ENCODE assay signal across 13 cellular contexts in the genomic region with DNA sequence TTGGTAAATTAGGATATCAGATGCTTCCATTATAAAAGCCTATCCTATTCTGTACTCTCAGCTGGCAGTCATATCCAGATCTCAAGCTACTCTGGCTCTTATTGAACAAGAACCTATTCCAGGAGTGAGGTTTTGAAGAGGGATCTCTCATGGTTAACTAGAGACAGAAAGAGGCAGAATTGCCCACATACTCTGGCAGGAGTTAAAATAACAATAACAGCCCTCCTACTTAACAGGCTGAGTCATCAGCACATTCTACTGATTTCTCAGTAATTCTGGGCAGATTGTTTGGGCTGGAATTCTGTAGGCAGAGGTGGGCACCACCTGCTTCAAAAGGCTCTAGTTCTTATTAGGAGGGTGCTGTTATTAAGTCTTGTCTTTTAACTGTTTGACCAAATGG.
A peak's percentile ranks its signal among the peaks of the same experiment; 100 is the strongest.
DNase-seq lines count a peak whose midpoint lies in the region; ATAC-seq and TF ChIP-seq lines count a peak whose summit lies in the region.
"Had no signal": no experiment of that assay in that cellular context is flagged by ENCODE, and none has a peak within 500 bp of the region (broad histone marks: within the 10 kb centered on the region; RNA-seq: fewer than 3 reads in every experiment).

No MANE protein-coding gene starts in this region.

- H3K9me3 Mint-ChIP-seq in nephron: no peaks in the 10 kb centered on the region
- no peaks in the 10 kb centered on the region for H3K9me3 Mint-ChIP-seq in endothelial cell (ENCODE audit: unreplicated experiment)
- H3K9me3 Mint-ChIP-seq: activated CD8-positive, alpha-beta T cell treated with anti-CD3 and anti-CD28 coated beads for 36 hours; CD4-positive, alpha-beta T cell had no signal

- peak overlapping the region; percentile 20 to 84 (median 59) for H3K27ac Mint-ChIP-seq in nephron
- H3K27ac Mint-ChIP-seq in endothelial cell (ENCODE audit: unreplicated experiment): no peak overlapping the region
- H3K27ac Mint-ChIP-seq: activated CD8-positive, alpha-beta T cell treated with anti-CD3 and anti-CD28 coated beads for 36 hours; CD4-positive, alpha-beta T cell had no signal

- H3K27me3 Mint-ChIP-seq in nephron (ENCODE audit: low read depth) (no peaks in the 10 kb centered on the region), endothelial cell (ENCODE audit: unreplicated experiment) (peaks cover 3% of the 10 kb centered on the region)
- H3K27me3 Mint-ChIP-seq: activated CD8-positive, alpha-beta T cell treated with anti-CD3 and anti-CD28 coated beads for 36 hours; CD4-positive, alpha-beta T cell had no signal

- H3K4me1 Mint-ChIP-seq in nephron (peaks cover 10% of the 10 kb centered on the region), endothelial cell (ENCODE audit: unreplicated experiment) (no peaks in the 10 kb centered on the region)

- no peak overlapping the region for H3K4me3 Mint-ChIP-seq in nephron
- no peak overlapping the region for H3K4me3 Mint-ChIP-seq in endothelial cell (ENCODE audit: unreplicated experiment)
- H3K4me3 Mint-ChIP-seq: activated CD8-positive, alpha-beta T cell treated with anti-CD3 and anti-CD28 coated beads for 36 hours; CD4-positive, alpha-beta T cell had no signal

- TF ChIP-seq CTCF in nephron (IDR thresholded peaks at IDR 0.05; ENCODE audit: unreplicated experiment in 3 of 3) (no peak), endothelial cell (IDR thresholded peaks at IDR 0.05; ENCODE audit: unreplicated experiment) (no peak)

- peak; percentile 38 for DNase-seq in DMS79 (lab: John Stamatoyannopoulos, UW)
- peak; percentile 38 for DNase-seq in NCI-H2227 (lab: John Stamatoyannopoulos, UW; ENCODE audit: unreplicated experiment)
- DNase-seq in dermis blood vessel endothelial cell: peak; percentile 58
- no peak for DNase-seq in medulla oblongata (ENCODE audit: extremely low spot score)
- no peak for DNase-seq in endothelial cell (ENCODE audit: low spot score)
- DNase-seq: activated CD8-positive, alpha-beta T cell treated with anti-CD3 and anti-CD28 coated beads for 36 hours; CD4-positive, alpha-beta T cell; left cardiac atrium; NCI-H1436; T-helper 2 cell had no signal

- no peaks in the 10 kb centered on the region for H3K36me3 Mint-ChIP-seq in nephron (ENCODE audit: low read depth)
- H3K36me3 Mint-ChIP-seq in endothelial cell (ENCODE audit: low read depth, unreplicated experiment): no peaks in the 10 kb centered on the region

- no peak for ATAC-seq in GM21367 (IDR thresholded peaks at IDR 0.05; ENCODE audit: unreplicated experiment)
- ATAC-seq in HG03432 (IDR thresholded peaks at IDR 0.05; ENCODE audit: unreplicated experiment): no peak
- ATAC-seq: activated CD8-positive, alpha-beta T cell treated with anti-CD3 and anti-CD28 coated beads for 36 hours had no signal

Comparison
In these comparisons a context has a peak if more than half of its experiments do, and no peak if none do; other contexts are left out.
1. DNase-seq: peak in DMS79 (single experiment), NCI-H2227 (single experiment) and dermis blood vessel endothelial cell (single experiment); none in medulla oblongata (single experiment) and endothelial cell (single experiment).